In the genomic region with DNA sequence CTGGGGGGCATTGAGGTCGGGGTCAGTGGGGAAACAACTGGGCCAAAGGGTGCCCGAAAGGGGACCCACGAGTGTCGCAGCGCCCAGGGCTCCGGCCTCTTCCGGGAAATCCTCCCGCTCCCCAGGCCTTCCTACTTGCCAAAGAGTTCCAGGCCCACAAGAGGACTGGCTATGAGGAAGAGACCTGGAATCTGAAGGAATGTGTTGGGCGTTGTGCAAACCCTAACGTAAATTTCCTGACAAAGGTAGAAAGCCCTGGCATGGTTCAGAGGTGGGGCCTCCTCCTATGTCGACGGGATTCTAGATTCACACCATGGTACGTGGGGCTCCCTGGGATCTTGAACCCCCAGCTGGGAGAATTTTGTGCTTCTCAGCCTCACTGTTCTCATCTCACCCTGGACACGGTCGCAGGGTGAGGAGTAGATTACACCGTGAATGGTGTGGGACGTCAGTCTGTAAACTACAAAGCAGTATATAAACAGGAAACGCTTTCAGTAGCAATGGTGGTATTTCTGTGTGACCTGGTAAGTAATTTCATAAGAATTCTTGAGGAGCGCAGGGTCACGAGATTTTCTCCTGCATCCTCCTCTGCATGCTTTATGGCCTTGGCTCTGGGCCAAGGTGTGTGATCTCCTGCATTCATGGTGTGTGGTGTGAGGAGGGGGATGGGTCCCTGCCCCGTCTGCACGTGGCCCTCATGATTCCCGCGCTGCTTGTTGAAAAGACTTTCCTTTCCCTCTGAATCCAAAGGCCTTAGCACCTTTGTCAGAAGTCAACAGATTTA, we compare ENCODE assay signal across 8 cellular contexts.
DNase-seq lines count a peak whose midpoint lies in the region; ATAC-seq and TF ChIP-seq lines count a peak whose summit lies in the region.

No MANE protein-coding gene starts in this region.

- H3K4me3 ChIP-seq in OCI-LY1 (ENCODE audit: low read depth, low read length, poor library complexity, severe bottlenecking) (peak overlapping the region; percentile 67), stomach smooth muscle (ENCODE audit: low read length in 2 of 2) (peak overlapping the region; percentile 41 to 71)

- no peaks in the 10 kb centered on the region for H4K20me1 ChIP-seq in OCI-LY1 (ENCODE audit: insufficient read depth, low read length)

- in situ Hi-C loops in ACHN (cut with HindIII; ENCODE audit: low pct_ligation_motif_present, low pct_unique_long_range_greater_than_20kb, low sequenced_read_pairs): no loop called here

- H2AFZ ChIP-seq in OCI-LY1 (ENCODE audit: low read length): no peak overlapping the region

- H3K4me1 ChIP-seq in OCI-LY1 (ENCODE audit: insufficient read depth, low read length, severe bottlenecking) (peaks cover 54% of the 10 kb centered on the region), stomach smooth muscle (ENCODE audit: control insufficient read depth, insufficient read depth, low read length) (peaks cover 14% of the 10 kb centered on the region)

- H3F3A ChIP-seq in OCI-LY1 (ENCODE audit: insufficient read depth, low read length): peaks cover 3% of the 10 kb centered on the region; the same call in 1 of the 2 replicates

- no peaks in the 10 kb centered on the region for H3K79me2 ChIP-seq in OCI-LY1 (ENCODE audit: insufficient read depth, low read length)

- H3K27me3 ChIP-seq in OCI-LY1 (ENCODE audit: insufficient read depth, low read length) (no peaks in the 10 kb centered on the region), stomach smooth muscle (ENCODE audit: control insufficient read depth in 1 of 2, insufficient read depth in 2 of 2, low read length in 2 of 2) (peaks cover 2 to 20% of the 10 kb centered on the region in 2 donors)

- H3K9me3 ChIP-seq in OCI-LY1 (ENCODE audit: low read length): no peaks in the 10 kb centered on the region
- no peaks in the 10 kb centered on the region for H3K9me3 ChIP-seq in stomach smooth muscle (ENCODE audit: control insufficient read depth in 2 of 2, low read length in 2 of 2)

- no peaks in the 10 kb centered on the region for H3K9me2 ChIP-seq in OCI-LY1 (ENCODE audit: low read depth, low read length)

- TF ChIP-seq CTCF in OCI-LY1 (IDR thresholded peaks at IDR 0.05; ENCODE audit: low read length): no peak

- DNase-seq in ACHN (peak; percentile 55), GF-D8 (lab: John Stamatoyannopoulos, UW) (peak; percentile 66), cerebellar cortex (ENCODE audit: low spot score) (peak; percentile 59), left kidney (ENCODE audit: low read depth, low spot score) (peak; percentile 77), NCI-H1694 (lab: John Stamatoyannopoulos, UW) (no peak)

- H3K9ac ChIP-seq in OCI-LY1 (ENCODE audit: low read length) (peak overlapping the region; percentile 74), stomach smooth muscle (ENCODE audit: low read length in 2 of 2) (peak overlapping the region; percentile 54 to 62)

- H3K36me3 ChIP-seq in OCI-LY1 (ENCODE audit: insufficient read depth, low read length): peaks cover 23% of the 10 kb centered on the region
- H3K36me3 ChIP-seq in stomach smooth muscle (ENCODE audit: control insufficient read depth in 2 of 2, insufficient read depth in 2 of 2, low read length in 2 of 2): peaks cover 5 to 7% of the 10 kb centered on the region in 2 donors

- peak overlapping the region; percentile 62 for H3K4me2 ChIP-seq in OCI-LY1 (ENCODE audit: low read length)

- H3K27ac ChIP-seq in OCI-LY1 (ENCODE audit: low read depth, low read length, poor library complexity, severe bottlenecking) (peak overlapping the region; percentile 72), stomach smooth muscle (ENCODE audit: low read length) (peak overlapping the region; percentile 6)

- ATAC-seq in GM18861 (IDR thresholded peaks at IDR 0.05; ENCODE audit: unreplicated experiment): no peak
